Comparison of ENCODE assay signal across 14 cellular contexts in genomic region chr5:179766021-179766725, GRCh38. TPM values are rescaled to one million over a fixed set of nuclear protein-coding genes. Genes with fewer than 3 reads are reported as not detected.
DNase-seq lines count a peak whose midpoint lies in the region; ATAC-seq, FAIRE-seq and TF ChIP-seq lines count a peak whose summit lies in the region.
"Had no signal": no experiment of that assay in that cellular context is flagged by ENCODE, and none has a peak within 500 bp of the region (broad histone marks: within the 10 kb centered on the region; RNA-seq: fewer than 3 reads in every experiment).

No MANE protein-coding gene starts in this region.

- H3K4me2 ChIP-seq in A549: peak overlapping the region; percentile 19; the same call in 1 of the 3 replicates

- peak overlapping the region; percentile 96 for H3K27ac Mint-ChIP-seq in chondrocyte (ENCODE audit: unreplicated experiment)

- H3K9me3 ChIP-seq in A549: no peaks in the 10 kb centered on the region

- no peak for FAIRE-seq in A549 (lab: Jason Lieb, UNC)
- no peak for FAIRE-seq in urothelium cell line (lab: Jason Lieb, UNC)

- TF ChIP-seq CTCF in A549 (IDR thresholded peaks at IDR 0.05) (no peak), chondrocyte (IDR thresholded peaks at IDR 0.05) (no peak)

- DNase-seq in A549 (ENCODE audit: low read depth in 1 of 2, low spot score in 1 of 2) (no peak), KBM-7 (peak; percentile 29), chondrocyte (ENCODE audit: low spot score) (peak; percentile 87), lung microvascular endothelial cell (ENCODE audit: low read depth in 2 of 2) (peak; percentile 28 to 64), NCI-H1694 treated with DMSO at 0.1 percent for 48 hours (lab: John Stamatoyannopoulos, UW) (no peak), urothelium cell line (ENCODE audit: low spot score) (no peak), LoVo (ENCODE audit: low spot score) (no peak), NCI-H2227 treated with DMSO at 0.1 percent for 48 hours (lab: John Stamatoyannopoulos, UW) (no peak)
- DNase-seq: activated T-cell treated with anti-CD3 and anti-CD28 coated beads, Interleukin-2, amount 50 U/mL, for 1 hour; hippocampal formation; NCI-H1105 treated with DMSO at 0.1 percent for 48 hours; stimulated activated naive CD8-positive, alpha-beta T cell treated with anti-CD3 and anti-CD28 coated beads, Interleukin-15, amount 100 ng/mL, for 72 hours had no signal

- CTCF ChIA-PET in A549 (lab: Yijun Ruan, JAX): interaction anchor here (0.6 to 5.5 kb wide), 5 partner anchors 12 to 35 kb away, joined by 3 to 48 read pairs (median 3); partner anchors contain the start of gene LTC4S

- H3K27me3 Mint-ChIP-seq in chondrocyte (ENCODE audit: low read depth): no peaks in the 10 kb centered on the region
- H3K27me3 Mint-ChIP-seq: stimulated activated naive CD8-positive, alpha-beta T cell treated with anti-CD3 and anti-CD28 coated beads, Interleukin-15, amount 100 ng/mL, for 72 hours had no signal

- no peak for TF ChIP-seq RAD21 in A549 (conservative IDR thresholded peaks at IDR 0.05 in 1 of 2, IDR thresholded peaks at IDR 0.05 in 1 of 2)

- TF ChIP-seq POLR2A in A549 (IDR thresholded peaks at IDR 0.05; ENCODE audit: low read length): no peak

- H3K4me1 Mint-ChIP-seq in chondrocyte (ENCODE audit: low read depth): peaks cover 66% of the 10 kb centered on the region

- peak overlapping the region; percentile 53 for H3K4me3 Mint-ChIP-seq in chondrocyte (ENCODE audit: unreplicated experiment)
- H3K4me3 Mint-ChIP-seq: stimulated activated naive CD8-positive, alpha-beta T cell treated with anti-CD3 and anti-CD28 coated beads, Interleukin-15, amount 100 ng/mL, for 72 hours had no signal

- peaks cover 42% of the 10 kb centered on the region for H3K4me1 ChIP-seq in A549

- H3K9me3 Mint-ChIP-seq in chondrocyte (ENCODE audit: low read depth): no peaks in the 10 kb centered on the region
- H3K9me3 Mint-ChIP-seq: stimulated activated naive CD8-positive, alpha-beta T cell treated with anti-CD3 and anti-CD28 coated beads, Interleukin-15, amount 100 ng/mL, for 72 hours had no signal

- H3K27ac ChIP-seq in A549: peak overlapping the region; percentile 30 to 74; a peak in 5 of 6 replicates
- H3K27ac ChIP-seq: C4-2B had no signal

- peaks cover 9% of the 10 kb centered on the region for H3K36me3 Mint-ChIP-seq in chondrocyte (ENCODE audit: low read depth)

- POLR2A ChIA-PET in A549 (lab: Yijun Ruan, JAX): interaction anchor here (0.7 kb wide), 1 partner anchor 29 kb away, joined by 10 read pairs; no protein-coding TSS in a partner anchor

- whole genome bisulfite sequencing in A549 (ENCODE audit: missing lambda C conversion rate): 83% methylated on average over 20 of the region's 20 CpGs

- TF ChIP-seq EP300 in A549 (IDR thresholded peaks at IDR 0.05): no peak

- in situ Hi-C loops in KBM-7 (cut with MboI; ENCODE audit: low pct_unique_long_range_greater_than_20kb, low sequenced_read_pairs): no loop called here

- ATAC-seq in A549: no peak
- ATAC-seq: stimulated activated naive CD8-positive, alpha-beta T cell treated with anti-CD3 and anti-CD28 coated beads, Interleukin-15, amount 100 ng/mL, for 72 hours had no signal

- no peak overlapping the region for H3K4me3 ChIP-seq in A549

TF ChIP-seq in A549, 52 proteins besides CTCF, POLR2A, EP300 and RAD21:
- peak; percentile 5 for TF ChIP-seq MAFK (IDR thresholded peaks at IDR 0.05; ENCODE audit: partially characterized antibody)
- TF ChIP-seq GATA3 (IDR thresholded peaks at IDR 0.05; ENCODE audit: borderline replicate concordance): no peak

RNA-seq across cellular contexts. Expression of gene LTC4S, which starts 27.6 kb away (rescaled TPM):
- polyA plus RNA-seq in A549 (2011; rRNA removed) (not detected in 2 replicates), A549 (2017; fragmentation: RNase III; extraction: RNeasy Plus Mini Kit Qiagen cat#74134 plus additional on column Dnase treatment) (0.26 TPM in 1 of 3 replicates, not detected in the others)
- 0.08 and 0.19 TPM in 2 replicates for polyA plus RNA-seq in A549 (2012; cell fraction: cytosol; rRNA removed)
- polyA plus RNA-seq in A549 (2012; cell fraction: nucleus; rRNA removed): 0.67 and 1.3 TPM in 2 replicates
- not detected in 2 replicates for polyA minus RNA-seq in A549 (2011; rRNA and poly(A)+ RNA removed)
- total RNA-seq in chondrocyte (1.2 to 1.7 TPM (median 1.3 TPM) in 3 replicates), lung microvascular endothelial cell (0.44 and 0.79 TPM in 2 replicates)
- total RNA-seq: SK-MEL-5 had no signal

RNA-seq across cellular contexts. Expression of gene MAML1, which starts 33.6 kb away (rescaled TPM):
- polyA plus RNA-seq in A549 (2011; rRNA removed) (6.9 and 10.9 TPM in 2 replicates), A549 (2017; fragmentation: RNase III; extraction: RNeasy Plus Mini Kit Qiagen cat#74134 plus additional on column Dnase treatment) (11.0 to 12.0 TPM (median 11.4 TPM) in 3 replicates)
- 13.0 and 14.9 TPM in 2 replicates for polyA plus RNA-seq in A549 (2012; cell fraction: cytosol; rRNA removed)
- 12.1 and 13.4 TPM in 2 replicates for polyA plus RNA-seq in A549 (2012; cell fraction: nucleus; rRNA removed)
- 12.1 and 12.8 TPM in 2 replicates for polyA minus RNA-seq in A549 (2011; rRNA and poly(A)+ RNA removed)
- total RNA-seq in chondrocyte (29.3 to 29.9 TPM (median 29.9 TPM) in 3 replicates), lung microvascular endothelial cell (5.4 and 6.9 TPM in 2 replicates)

RNA-seq across cellular contexts. Expression of gene MGAT4B, which starts 40.5 kb away (rescaled TPM):
- polyA plus RNA-seq in A549 (2011; rRNA removed): 57.4 and 110 TPM in 2 replicates
- 145 and 194 TPM in 2 replicates for polyA plus RNA-seq in A549 (2012; cell fraction: cytosol; rRNA removed)
- polyA plus RNA-seq in A549 (2012; cell fraction: nucleus; rRNA removed): 436 and 532 TPM in 2 replicates
- polyA plus RNA-seq in A549 (2017; fragmentation: RNase III; extraction: RNeasy Plus Mini Kit Qiagen cat#74134 plus additional on column Dnase treatment): 153 to 166 TPM (median 153 TPM) in 3 replicates
- polyA minus RNA-seq in A549 (2011; rRNA and poly(A)+ RNA removed): 132 and 144 TPM in 2 replicates
- total RNA-seq in chondrocyte: 135 to 144 TPM (median 142 TPM) in 3 replicates
- 104 and 132 TPM in 2 replicates for total RNA-seq in lung microvascular endothelial cell

RNA-seq across cellular contexts. Expression of gene SQSTM1, which starts 54.5 kb away (rescaled TPM):
- 362 and 415 TPM in 2 replicates for polyA plus RNA-seq in A549 (2011; rRNA removed)
- 377 and 435 TPM in 2 replicates for polyA plus RNA-seq in A549 (2012; cell fraction: cytosol; rRNA removed)
- polyA plus RNA-seq in A549 (2012; cell fraction: nucleus; rRNA removed): 848 and 893 TPM in 2 replicates
- polyA plus RNA-seq in A549 (2017; fragmentation: RNase III; extraction: RNeasy Plus Mini Kit Qiagen cat#74134 plus additional on column Dnase treatment): 529 to 625 TPM (median 606 TPM) in 3 replicates
- 233 and 259 TPM in 2 replicates for polyA minus RNA-seq in A549 (2011; rRNA and poly(A)+ RNA removed)
- 219 to 297 TPM (median 296 TPM) in 3 replicates for total RNA-seq in chondrocyte
- total RNA-seq in lung microvascular endothelial cell: 407 and 548 TPM in 2 replicates

Comparison
In these comparisons a context has a peak if more than half of its experiments do, and no peak if none do; other contexts are left out.
1. DNase-seq: peak in KBM-7 (single experiment), chondrocyte (single experiment) and lung microvascular endothelial cell (2 of 2); none in A549 (0 of 2), NCI-H1694 treated with DMSO at 0.1 percent for 48 hours (single experiment), urothelium cell line (single experiment), LoVo (single experiment) and NCI-H2227 treated with DMSO at 0.1 percent for 48 hours (single experiment).